21 cellular contexts compared by ENCODE assay signal in the genomic region with DNA sequence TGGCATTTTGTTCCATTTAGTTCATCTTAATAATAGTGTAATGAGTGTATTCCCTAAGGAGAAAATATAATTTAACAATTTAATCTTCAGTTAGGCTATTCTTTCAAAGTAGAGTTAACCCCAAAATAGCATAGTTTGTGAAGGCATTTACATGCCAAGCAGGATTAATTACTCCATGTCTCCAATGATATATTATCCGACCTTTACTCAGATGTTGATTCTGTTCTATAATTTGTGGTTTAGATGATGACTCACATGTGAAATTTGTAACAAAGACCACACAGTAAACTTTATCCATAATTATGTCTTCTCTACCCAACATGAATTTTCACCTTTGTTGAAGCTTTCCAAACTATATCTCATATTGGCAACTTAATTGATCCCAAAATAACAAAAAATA.
DNase-seq lines count a peak whose midpoint lies in the region; ATAC-seq, FAIRE-seq and TF ChIP-seq lines count a peak whose summit lies in the region.
"Had no signal": no experiment of that assay in that cellular context is flagged by ENCODE, and none has a peak within 500 bp of the region (broad histone marks: within the 10 kb centered on the region; RNA-seq: fewer than 3 reads in every experiment).

No MANE protein-coding gene starts in this region.

- no peak for TF ChIP-seq CTCF in D721Med (IDR thresholded peaks at IDR 0.05; ENCODE audit: insufficient read depth, missing control alignments)

- no peak for ATAC-seq in GM18909 (IDR thresholded peaks at IDR 0.05; ENCODE audit: poor library complexity, unreplicated experiment)
- ATAC-seq: HCT116 had no signal

- DNase-seq in COLO829 (ENCODE audit: low spot score) (peak; percentile 15), D721Med (ENCODE audit: insufficient read length, low spot score) (no peak), NCI-H226 (peak; percentile 2), iris pigment epithelial cell (ENCODE audit: low read depth) (peak; percentile 1), NCI-H774 (lab: John Stamatoyannopoulos, UW) (no peak), NCI-H128 (lab: John Stamatoyannopoulos, UW; ENCODE audit: unreplicated experiment) (no peak)
- DNase-seq: ACHN; BE2C; C1 segment of cervical spinal cord; Caco-2; CD4-positive, CD25-positive, alpha-beta regulatory T cell; CD8-positive, alpha-beta memory T cell; DMS153; DMS79; GF-D8; GOT3; H7; HFFc6 had no signal

- peak; percentile 44 for FAIRE-seq in D721Med (lab: Jason Lieb, UNC)
- FAIRE-seq: A204.1 had no signal

Comparison
In these comparisons a context has a peak if more than half of its experiments do, and no peak if none do; other contexts are left out.
1. DNase-seq: peak in COLO829 (single experiment), NCI-H226 (single experiment) and iris pigment epithelial cell (single experiment); none in D721Med (single experiment), NCI-H774 (single experiment) and NCI-H128 (single experiment).